17 cellular contexts compared by ENCODE assay signal in the genomic region with DNA sequence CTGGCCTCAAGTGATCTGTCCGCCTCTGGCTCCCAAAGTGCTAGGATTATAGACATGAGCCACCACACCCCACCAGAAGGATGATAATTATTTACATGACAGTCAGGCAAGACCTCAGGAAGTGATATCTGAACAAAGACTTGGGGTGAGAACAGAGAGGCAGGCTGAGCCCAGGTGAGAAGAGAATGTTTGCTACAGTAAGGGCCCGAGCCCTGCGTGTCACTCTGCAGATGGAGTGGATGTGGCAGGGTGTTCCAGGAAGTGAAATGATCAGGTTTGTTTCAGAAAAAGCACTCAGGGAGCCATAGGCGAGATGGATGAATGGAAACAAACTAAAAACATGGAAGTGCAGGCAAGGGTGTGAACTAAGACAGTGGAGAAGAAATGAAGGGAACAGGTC. TPM values are rescaled to one million over a fixed set of nuclear protein-coding genes. Genes with fewer than 3 reads are reported as not detected.
A peak's percentile ranks its signal among the peaks of the same experiment; 100 is the strongest.
DNase-seq lines count a peak whose midpoint lies in the region; ATAC-seq and TF ChIP-seq lines count a peak whose summit lies in the region.
"Had no signal": no experiment of that assay in that cellular context is flagged by ENCODE, and none has a peak within 500 bp of the region (broad histone marks: within the 10 kb centered on the region; RNA-seq: fewer than 3 reads in every experiment).

No MANE protein-coding gene starts in this region.

- H3K9me3 Mint-ChIP-seq in CD4-positive, alpha-beta T cell = no peaks in the 10 kb centered on the region
- H3K9me3 Mint-ChIP-seq in activated CD8-positive, alpha-beta memory T cell treated with anti-CD3 and anti-CD28 coated beads, Interleukin-2, amount 10 ng/mL, durations not matched to agents 7 days and 5 days (ENCODE audit: low read depth) = no peaks in the 10 kb centered on the region
- H3K9me3 Mint-ChIP-seq in effector memory CD8-positive, alpha-beta T cell = no peaks in the 10 kb centered on the region
- H3K9me3 Mint-ChIP-seq: stimulated activated naive B cell treated with anti-CD40 and anti-IgM and Interleukin-4, amounts not matched to agents 10 μg/mL and 1 μg/mL and 100 μg/mL, for 72 hours had no signal

- H3K36me3 ChIP-seq in H7 (replicated peaks; ENCODE audit: control insufficient read depth, insufficient read depth, low read length) = no peaks in the 10 kb centered on the region
- H3K36me3 ChIP-seq: left lung, right lobe of liver, uterus, WERI-Rb-1 had no signal

- no peak overlapping the region for H3K4me3 ChIP-seq in H7 (ENCODE audit: insufficient read depth, low read depth, low read length)
- H3K4me3 ChIP-seq: left lung, right lobe of liver, uterus had no signal

- no peak for TF ChIP-seq CTCF in CD4-positive, alpha-beta T cell (IDR thresholded peaks at IDR 0.05)

- POLR2A ChIA-PET in CD4-positive, alpha-beta T cell (lab: Charles Lee) = interaction anchor here (0.7 to 1.5 kb wide), 4 partner anchors 19 to 195 kb away, joined by 3 to 6 read pairs (median 4); no protein-coding TSS in a partner anchor

- H3K27ac ChIP-seq in CD4-positive, alpha-beta T cell (ENCODE audit: low read depth, low read length) = no peak overlapping the region
- H3K27ac ChIP-seq: left lung, right lobe of liver, uterus, WERI-Rb-1 had no signal

- no peaks in the 10 kb centered on the region for H3K27me3 Mint-ChIP-seq in CD4-positive, alpha-beta T cell
- no peaks in the 10 kb centered on the region for H3K27me3 Mint-ChIP-seq in activated CD8-positive, alpha-beta memory T cell treated with anti-CD3 and anti-CD28 coated beads, Interleukin-2, amount 10 ng/mL, durations not matched to agents 7 days and 5 days
- H3K27me3 Mint-ChIP-seq in effector memory CD8-positive, alpha-beta T cell = no peaks in the 10 kb centered on the region
- H3K27me3 Mint-ChIP-seq: stimulated activated naive B cell treated with anti-CD40 and anti-IgM and Interleukin-4, amounts not matched to agents 10 μg/mL and 1 μg/mL and 100 μg/mL, for 72 hours had no signal

- intact Hi-C loops in CD4-positive, alpha-beta T cell (cut with DNase I, micrococcal nuclease) = loop anchor here in 1 of 2 experiments (2.0 kb wide), 1 partner anchor 20 kb away; no protein-coding TSS in a partner anchor

- peaks cover under 1% of the 10 kb centered on the region for H3K36me3 Mint-ChIP-seq in CD4-positive, alpha-beta T cell (ENCODE audit: low read depth)
- peaks cover 6% of the 10 kb centered on the region for H3K36me3 Mint-ChIP-seq in activated CD8-positive, alpha-beta memory T cell treated with anti-CD3 and anti-CD28 coated beads, Interleukin-2, amount 10 ng/mL, durations not matched to agents 7 days and 5 days
- H3K36me3 Mint-ChIP-seq in effector memory CD8-positive, alpha-beta T cell (ENCODE audit: insufficient read depth) = peaks cover 2% of the 10 kb centered on the region

- peaks cover 79% of the 10 kb centered on the region for H3K4me1 Mint-ChIP-seq in CD4-positive, alpha-beta T cell (ENCODE audit: low read depth)
- peaks cover 51% of the 10 kb centered on the region for H3K4me1 Mint-ChIP-seq in activated CD8-positive, alpha-beta memory T cell treated with anti-CD3 and anti-CD28 coated beads, Interleukin-2, amount 10 ng/mL, durations not matched to agents 7 days and 5 days
- H3K4me1 Mint-ChIP-seq in effector memory CD8-positive, alpha-beta T cell (ENCODE audit: low read depth in 2 of 2) = peaks cover 38 to 49% of the 10 kb centered on the region in 2 donors

- peak; percentile 82 for ATAC-seq in CD4-positive, alpha-beta T cell (ENCODE audit: poor library complexity)
- peak; percentile 52 for ATAC-seq in GM18502 (IDR thresholded peaks at IDR 0.05; ENCODE audit: poor library complexity, unreplicated experiment)
- ATAC-seq in activated CD8-positive, alpha-beta memory T cell treated with anti-CD3 and anti-CD28 coated beads, Interleukin-2, amount 10 ng/mL, durations not matched to agents 7 days and 5 days = peak; percentile 77
- ATAC-seq in effector memory CD8-positive, alpha-beta T cell (replicated peaks) = peak; percentile 93
- ATAC-seq: esophagus mucosa, left lung had no signal

- H3K4me3 Mint-ChIP-seq in CD4-positive, alpha-beta T cell = peak overlapping the region; percentile 82
- H3K4me3 Mint-ChIP-seq in activated CD8-positive, alpha-beta memory T cell treated with anti-CD3 and anti-CD28 coated beads, Interleukin-2, amount 10 ng/mL, durations not matched to agents 7 days and 5 days = peak overlapping the region; percentile 1
- H3K4me3 Mint-ChIP-seq in effector memory CD8-positive, alpha-beta T cell = peak overlapping the region; percentile 58 to 62
- H3K4me3 Mint-ChIP-seq: stimulated activated naive B cell treated with anti-CD40 and anti-IgM and Interleukin-4, amounts not matched to agents 10 μg/mL and 1 μg/mL and 100 μg/mL, for 72 hours had no signal

- H3K9me3 ChIP-seq in CD4-positive, alpha-beta T cell (ENCODE audit: control insufficient read depth, low read length) = no peaks in the 10 kb centered on the region
- H3K9me3 ChIP-seq: left lung, right lobe of liver, SK-N-SH, uterus had no signal

- H3K27me3 ChIP-seq in CD4-positive, alpha-beta T cell (ENCODE audit: control insufficient read depth, insufficient read depth, low read length) = no peaks in the 10 kb centered on the region
- no peaks in the 10 kb centered on the region for H3K27me3 ChIP-seq in H7 (ENCODE audit: control insufficient read depth, insufficient read depth, low read length)
- H3K27me3 ChIP-seq: left lung, right lobe of liver, uterus had no signal

- peak overlapping the region; percentile 89 for H3K27ac Mint-ChIP-seq in CD4-positive, alpha-beta T cell
- H3K27ac Mint-ChIP-seq in activated CD8-positive, alpha-beta memory T cell treated with anti-CD3 and anti-CD28 coated beads, Interleukin-2, amount 10 ng/mL, durations not matched to agents 7 days and 5 days = peak overlapping the region; percentile 77
- peak overlapping the region; percentile 84 to 86 for H3K27ac Mint-ChIP-seq in effector memory CD8-positive, alpha-beta T cell
- H3K27ac Mint-ChIP-seq: stimulated activated naive B cell treated with anti-CD40 and anti-IgM and Interleukin-4, amounts not matched to agents 10 μg/mL and 1 μg/mL and 100 μg/mL, for 72 hours had no signal

- CTCF ChIA-PET in CD4-positive, alpha-beta T cell (lab: Charles Lee) = no interaction called here
- CTCF ChIA-PET in activated CD8-positive, alpha-beta memory T cell treated with anti-CD3 and anti-CD28 coated beads, Interleukin-2, amount 10 ng/mL, durations not matched to agents 7 days and 5 days (lab: Charles Lee) = interaction anchor here (1.3 kb wide), 1 partner anchor 22 kb away, joined by 4 read pairs; a partner anchor contains a TSS

- peak in 4 of 10 experiments; percentile 18 to 41 (median 25) for DNase-seq in CD4-positive, alpha-beta T cell
- peak; percentile 62 for DNase-seq in activated CD8-positive, alpha-beta memory T cell treated with anti-CD3 and anti-CD28 coated beads, Interleukin-2, amount 10 ng/mL, durations not matched to agents 7 days and 5 days
- peak in 2 of 3 experiments; percentile 21 to 30 for DNase-seq in effector memory CD8-positive, alpha-beta T cell
- DNase-seq in H7 = no peak
- DNase-seq in stimulated activated CD4-positive, alpha-beta T cell treated with anti-CD3 and anti-CD28 coated beads, Interleukin-12 subunit alpha, Interleukin-12 subunit beta, amount 100 ng/mL, for 4 hours = no peak
- DNase-seq in NCI-H345 (lab: John Stamatoyannopoulos, UW) = no peak
- DNase-seq: C1 segment of cervical spinal cord; left lung; NCI-H2227 treated with DMSO at 0.1 percent for 48 hours; right lobe of liver; SK-N-SH; stimulated activated naive B cell treated with anti-CD40 and anti-IgM and Interleukin-4, amounts not matched to agents 10 μg/mL and 1 μg/mL and 100 μg/mL, for 72 hours; uterus; WERI-Rb-1 had no signal

RNA-seq across cellular contexts. Expression of a gene that starts 22.2 kb away (rescaled TPM):
- total RNA-seq in CD4-positive, alpha-beta T cell = 10 to 100 TPM; 41.0 to 42.0 TPM
- 10 to 100 TPM; 49.5 to 69.0 TPM for total RNA-seq in activated CD8-positive, alpha-beta memory T cell treated with anti-CD3 and anti-CD28 coated beads, Interleukin-2, amount 10 ng/mL, durations not matched to agents 7 days and 5 days
- 1.8 and 3.5 TPM in 2 replicates for total RNA-seq in H7 (2014; rRNA removed; shearing (Covaris generic))
- total RNA-seq: G401 had no signal

Comparison
In these comparisons a context has a peak if more than half of its experiments do, and no peak if none do; other contexts are left out.
1. DNase-seq: peak in activated CD8-positive, alpha-beta memory T cell treated with anti-CD3 and anti-CD28 coated beads, Interleukin-2, amount 10 ng/mL, durations not matched to agents 7 days and 5 days (single experiment) and effector memory CD8-positive, alpha-beta T cell (2 of 3); none in H7 (single experiment), stimulated activated CD4-positive, alpha-beta T cell treated with anti-CD3 and anti-CD28 coated beads, Interleukin-12 subunit alpha, Interleukin-12 subunit beta, amount 100 ng/mL, for 4 hours (single experiment) and NCI-H345 (single experiment).
2. H3K4me3 Mint-ChIP-seq: peak in every context shown above with its lines; median percentile 82 in CD4-positive, alpha-beta T cell; 60 in effector memory CD8-positive, alpha-beta T cell; 1 in activated CD8-positive, alpha-beta memory T cell treated with anti-CD3 and anti-CD28 coated beads, Interleukin-2, amount 10 ng/mL, durations not matched to agents 7 days and 5 days.
3. Peak in every context shown above with its lines, with median percentiles within 50 percentile points of each other: ATAC-seq and H3K27ac Mint-ChIP-seq.